ENCODE assay signal across 12 cellular contexts in the genomic region with DNA sequence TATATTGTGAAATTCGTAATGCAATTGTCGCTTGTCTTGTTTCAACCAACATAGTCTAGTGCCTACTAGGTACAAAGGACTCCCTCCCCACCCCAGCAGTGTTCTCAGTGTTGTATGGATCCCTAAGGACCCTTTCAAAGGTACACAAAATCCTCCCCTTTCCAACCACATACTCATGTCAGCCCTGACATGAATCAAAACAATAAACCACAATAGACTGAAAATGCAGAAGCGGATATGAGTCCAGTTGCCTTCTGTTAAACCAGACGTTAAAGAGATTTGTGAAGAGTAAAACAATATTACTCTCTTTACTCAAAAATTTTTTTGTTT.
DNase-seq lines count a peak whose midpoint lies in the region; ATAC-seq and TF ChIP-seq lines count a peak whose summit lies in the region.
"Had no signal": no experiment of that assay in that cellular context is flagged by ENCODE, and none has a peak within 500 bp of the region (broad histone marks: within the 10 kb centered on the region; RNA-seq: fewer than 3 reads in every experiment).

No MANE protein-coding gene starts in this region.

- H3K36me3 Mint-ChIP-seq in activated T-cell treated with anti-CD3 and anti-CD28 coated beads, Interleukin-2, amount 50 U/mL, for 72 hours (ENCODE audit: insufficient read depth in 2 of 2), result peaks cover 0 to 1% of the 10 kb centered on the region in 2 donors
- H3K36me3 Mint-ChIP-seq in activated naive CD4-positive, alpha-beta T cell treated with anti-CD3 and anti-CD28 coated beads for 36 hours (ENCODE audit: low read depth), result peaks cover 1% of the 10 kb centered on the region

- no peak for TF ChIP-seq EP300 in esophagus muscularis mucosa (IDR thresholded peaks at IDR 0.05)

- no peak overlapping the region for H3K4me3 ChIP-seq in esophagus muscularis mucosa
- no peak overlapping the region for H3K4me3 ChIP-seq in gastrocnemius medialis
- H3K4me3 ChIP-seq: adrenal gland, vagina had no signal

- H3K9me3 Mint-ChIP-seq in activated T-cell treated with anti-CD3 and anti-CD28 coated beads, Interleukin-2, amount 50 U/mL, for 72 hours, result no peaks in the 10 kb centered on the region
- H3K9me3 Mint-ChIP-seq in stimulated activated naive CD8-positive, alpha-beta T cell treated with anti-CD3 and anti-CD28 coated beads, Interleukin-15, amount 100 ng/mL, for 72 hours, result peaks cover 0 to 7% of the 10 kb centered on the region in 2 donors
- H3K9me3 Mint-ChIP-seq in activated naive CD4-positive, alpha-beta T cell treated with anti-CD3 and anti-CD28 coated beads for 36 hours, result no peaks in the 10 kb centered on the region

- intact Hi-C loops in esophagus muscularis mucosa (cut with DNase I) (no loop called here), gastrocnemius medialis (cut with DNase I; ENCODE audit: low total_unique reads) (no loop called here)
- intact Hi-C loops in activated naive CD4-positive, alpha-beta T cell treated with anti-CD3 and anti-CD28 coated beads for 36 hours (cut with micrococcal nuclease), result no loop called here

- CTCF ChIA-PET in activated naive CD4-positive, alpha-beta T cell treated with anti-CD3 and anti-CD28 coated beads for 36 hours (lab: Charles Lee), result no interaction called here

- no peaks in the 10 kb centered on the region for H3K27me3 Mint-ChIP-seq in activated T-cell treated with anti-CD3 and anti-CD28 coated beads, Interleukin-2, amount 50 U/mL, for 72 hours (ENCODE audit: low read depth)
- H3K27me3 Mint-ChIP-seq in stimulated activated naive CD8-positive, alpha-beta T cell treated with anti-CD3 and anti-CD28 coated beads, Interleukin-15, amount 100 ng/mL, for 72 hours, result no peaks in the 10 kb centered on the region
- no peaks in the 10 kb centered on the region for H3K27me3 Mint-ChIP-seq in activated naive CD4-positive, alpha-beta T cell treated with anti-CD3 and anti-CD28 coated beads for 36 hours (ENCODE audit: low read depth)

- peak in 1 of 2 donors; percentile 7 for DNase-seq in activated T-cell treated with anti-CD3 and anti-CD28 coated beads, Interleukin-2, amount 50 U/mL, for 72 hours
- DNase-seq in activated T-cell treated with anti-CD3 and anti-CD28 coated beads for 4 hours, result no peak
- DNase-seq in stimulated activated naive CD8-positive, alpha-beta T cell treated with anti-CD3 and anti-CD28 coated beads, Interleukin-15, amount 100 ng/mL, for 72 hours, result peak in 1 of 2 donors; percentile 17
- DNase-seq in esophagus muscularis mucosa (ENCODE audit: extremely low spot score), result no peak
- no peak for DNase-seq in activated naive CD4-positive, alpha-beta T cell treated with anti-CD3 and anti-CD28 coated beads for 36 hours
- DNase-seq in gastrocnemius medialis, result no peak
- DNase-seq: activated CD4-positive, alpha-beta T cell treated with anti-CD3 and anti-CD28 coated beads for 1 hour; adrenal gland; NCI-H1930 had no signal

- 85% methylated on average over 4 of the region's 4 CpGs for WGBS in esophagus muscularis mucosa

- in situ Hi-C loops in gastrocnemius medialis (cut with MboI; ENCODE audit: low sequenced_read_pairs in 4 of 4), result loop anchor here in 1 of 4 donors (10.0 kb wide), 1 partner anchor 57 kb away; no protein-coding TSS in a partner anchor

- H3K27ac Mint-ChIP-seq in activated T-cell treated with anti-CD3 and anti-CD28 coated beads, Interleukin-2, amount 50 U/mL, for 72 hours, result no peak overlapping the region
- H3K27ac Mint-ChIP-seq in stimulated activated naive CD8-positive, alpha-beta T cell treated with anti-CD3 and anti-CD28 coated beads, Interleukin-15, amount 100 ng/mL, for 72 hours, result no peak overlapping the region
- H3K27ac Mint-ChIP-seq in activated naive CD4-positive, alpha-beta T cell treated with anti-CD3 and anti-CD28 coated beads for 36 hours, result no peak overlapping the region

- H3K4me3 Mint-ChIP-seq in activated T-cell treated with anti-CD3 and anti-CD28 coated beads, Interleukin-2, amount 50 U/mL, for 72 hours, result no peak overlapping the region
- H3K4me3 Mint-ChIP-seq in stimulated activated naive CD8-positive, alpha-beta T cell treated with anti-CD3 and anti-CD28 coated beads, Interleukin-15, amount 100 ng/mL, for 72 hours, result no peak overlapping the region
- H3K4me3 Mint-ChIP-seq in activated naive CD4-positive, alpha-beta T cell treated with anti-CD3 and anti-CD28 coated beads for 36 hours, result no peak overlapping the region

- H3K4me1 ChIP-seq in esophagus muscularis mucosa (peaks cover 6 to 15% (median 7%) of the 10 kb centered on the region in 4 donors), gastrocnemius medialis (peaks cover 0 to 7% of the 10 kb centered on the region in 2 donors)
- H3K4me1 ChIP-seq: adrenal gland had no signal

- peak; percentile 58 to 74 for ATAC-seq in activated T-cell treated with anti-CD3 and anti-CD28 coated beads, Interleukin-2, amount 50 U/mL, for 72 hours (replicated peaks in 1 of 2)
- ATAC-seq in HG02610 (IDR thresholded peaks at IDR 0.05; ENCODE audit: unreplicated experiment) (peak; percentile 99), HG03442 (IDR thresholded peaks at IDR 0.05; ENCODE audit: unreplicated experiment) (peak; percentile 95), gastrocnemius medialis (no peak)
- ATAC-seq in stimulated activated naive CD8-positive, alpha-beta T cell treated with anti-CD3 and anti-CD28 coated beads, Interleukin-15, amount 100 ng/mL, for 72 hours, result peak; percentile 88

- H3K27ac ChIP-seq in esophagus muscularis mucosa (replicated peaks in 1 of 4) (no peak overlapping the region), gastrocnemius medialis (no peak overlapping the region)
- H3K27ac ChIP-seq: adrenal gland, vagina had no signal

- H3K36me3 ChIP-seq in esophagus muscularis mucosa (no peaks in the 10 kb centered on the region), gastrocnemius medialis (no peaks in the 10 kb centered on the region)
- H3K36me3 ChIP-seq: adrenal gland, vagina had no signal

- H3K9me3 ChIP-seq in esophagus muscularis mucosa, result no peaks in the 10 kb centered on the region
- no peaks in the 10 kb centered on the region for H3K9me3 ChIP-seq in gastrocnemius medialis
- H3K9me3 ChIP-seq: adrenal gland, vagina had no signal

- H3K27me3 ChIP-seq in esophagus muscularis mucosa, result no peaks in the 10 kb centered on the region
- no peaks in the 10 kb centered on the region for H3K27me3 ChIP-seq in gastrocnemius medialis
- H3K27me3 ChIP-seq: adrenal gland, vagina had no signal

- no peaks in the 10 kb centered on the region for H3K4me1 Mint-ChIP-seq in activated T-cell treated with anti-CD3 and anti-CD28 coated beads, Interleukin-2, amount 50 U/mL, for 72 hours (ENCODE audit: low read depth)
- peaks cover 18% of the 10 kb centered on the region for H3K4me1 Mint-ChIP-seq in stimulated activated naive CD8-positive, alpha-beta T cell treated with anti-CD3 and anti-CD28 coated beads, Interleukin-15, amount 100 ng/mL, for 72 hours
- peaks cover 11% of the 10 kb centered on the region for H3K4me1 Mint-ChIP-seq in activated naive CD4-positive, alpha-beta T cell treated with anti-CD3 and anti-CD28 coated beads for 36 hours (ENCODE audit: low read depth)

- TF ChIP-seq CTCF in esophagus muscularis mucosa (IDR thresholded peaks at IDR 0.05) (no peak), gastrocnemius medialis (IDR thresholded peaks at IDR 0.05 in 4 of 5, conservative IDR thresholded peaks at IDR 0.05 in 1 of 5) (no peak)

- TF ChIP-seq POLR2A in esophagus muscularis mucosa (IDR thresholded peaks at IDR 0.05; ENCODE audit: low read depth) (no peak), gastrocnemius medialis (IDR thresholded peaks at IDR 0.05) (no peak)

Comparison
In these comparisons a context has a peak if more than half of its experiments do, and no peak if none do; other contexts are left out.
1. ATAC-seq: peak in activated T-cell treated with anti-CD3 and anti-CD28 coated beads, Interleukin-2, amount 50 U/mL, for 72 hours (2 of 2), HG02610 (single experiment), HG03442 (single experiment) and stimulated activated naive CD8-positive, alpha-beta T cell treated with anti-CD3 and anti-CD28 coated beads, Interleukin-15, amount 100 ng/mL, for 72 hours (single experiment); none in gastrocnemius medialis (0 of 2).